ENCODE assay signal across 1 cellular context in the genomic region with DNA sequence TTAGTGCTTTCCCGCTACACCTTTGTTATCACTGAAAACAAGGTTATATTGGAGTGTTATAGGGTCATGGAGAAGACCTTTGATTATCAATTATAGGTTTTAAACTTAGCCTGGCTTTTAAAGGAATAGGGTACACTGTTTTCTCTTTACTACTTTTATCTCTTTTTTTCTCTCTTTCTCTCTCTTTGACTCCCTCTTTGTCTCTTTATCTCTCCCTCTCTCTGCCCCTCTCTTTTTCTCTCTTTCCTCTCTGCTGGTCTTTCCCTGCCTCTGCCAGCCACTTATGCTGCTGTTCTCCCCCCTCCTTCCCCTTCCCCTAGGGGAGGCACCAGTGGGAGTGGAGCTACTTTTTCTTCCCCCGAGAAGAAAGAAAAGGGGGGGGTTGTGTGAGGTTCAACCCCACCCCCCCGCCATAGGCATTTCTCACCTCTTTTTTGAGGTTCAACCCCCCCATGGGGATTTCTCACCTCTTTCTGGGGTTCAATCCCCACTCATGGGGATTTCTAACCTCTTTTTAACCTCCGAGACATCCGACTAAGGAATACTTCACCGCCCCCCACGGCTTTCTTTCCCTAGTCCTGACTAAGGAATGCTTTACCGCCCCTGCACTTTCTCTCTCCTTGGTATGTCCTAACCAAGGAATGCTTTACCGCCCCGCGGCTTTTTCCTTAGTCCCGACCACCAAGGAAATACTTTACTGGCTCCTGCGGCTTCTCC.
TF ChIP-seq lines count a peak whose summit lies in the region.

No MANE protein-coding gene starts in this region.

TF ChIP-seq in K562, 482 proteins besides CTCF, POLR2A, EP300 and RAD21 (continued from another document):
- TF ChIP-seq, protein P1, sequence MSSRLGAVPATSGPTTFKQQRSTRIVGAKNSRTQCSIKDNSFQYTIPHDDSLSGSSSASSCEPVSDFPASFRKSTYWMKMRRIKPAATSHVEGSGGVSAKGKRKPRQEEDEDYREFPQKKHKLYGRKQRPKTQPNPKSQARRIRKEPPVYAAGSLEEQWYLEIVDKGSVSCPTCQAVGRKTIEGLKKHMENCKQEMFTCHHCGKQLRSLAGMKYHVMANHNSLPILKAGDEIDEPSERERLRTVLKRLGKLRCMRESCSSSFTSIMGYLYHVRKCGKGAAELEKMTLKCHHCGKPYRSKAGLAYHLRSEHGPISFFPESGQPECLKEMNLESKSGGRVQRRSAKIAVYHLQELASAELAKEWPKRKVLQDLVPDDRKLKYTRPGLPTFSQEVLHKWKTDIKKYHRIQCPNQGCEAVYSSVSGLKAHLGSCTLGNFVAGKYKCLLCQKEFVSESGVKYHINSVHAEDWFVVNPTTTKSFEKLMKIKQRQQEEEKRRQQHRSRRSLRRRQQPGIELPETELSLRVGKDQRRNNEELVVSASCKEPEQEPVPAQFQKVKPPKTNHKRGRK (tag; IDR thresholded peaks at IDR 0.05) = peak; percentile 81
- TF ChIP-seq, protein P2, sequence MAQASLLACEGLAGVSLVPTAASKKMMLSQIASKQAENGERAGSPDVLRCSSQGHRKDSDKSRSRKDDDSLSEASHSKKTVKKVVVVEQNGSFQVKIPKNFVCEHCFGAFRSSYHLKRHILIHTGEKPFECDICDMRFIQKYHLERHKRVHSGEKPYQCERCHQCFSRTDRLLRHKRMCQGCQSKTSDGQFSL (CRISPR knock-in tag; IDR thresholded peaks at IDR 0.05) = no peak
- TF ChIP-seq, protein P2 (tag; IDR thresholded peaks at IDR 0.05) = peak in 1 of 2 experiments; percentile 39; a peak in 1 of 4 replicates
- TF ChIP-seq ATF7 (IDR thresholded peaks at IDR 0.05) = peak; percentile 54
- TF ChIP-seq ZNF311 (CRISPR knock-in tag; IDR thresholded peaks at IDR 0.05) = no peak
- TF ChIP-seq TFAM (CRISPR knock-in tag; conservative IDR thresholded peaks at IDR 0.05) = no peak
- 0 out of 4 replicates have a peak, but pooled peaks of 1 of the 2 experiments have one; percentile 44 for TF ChIP-seq NONO (IDR thresholded peaks at IDR 0.05; ENCODE audit: low read depth in 2 of 2, low read length in 1 of 2)
- TF ChIP-seq RBM22 (IDR thresholded peaks at IDR 0.05; ENCODE audit: low read depth, low read length, poor library complexity, severe bottlenecking) = no peak
- no peak for TF ChIP-seq GABPB1 (CRISPR knock-in tag; IDR thresholded peaks at IDR 0.05)
- TF ChIP-seq FOXK2 (conservative IDR thresholded peaks at IDR 0.05 in 1 of 2, IDR thresholded peaks at IDR 0.05 in 1 of 2; ENCODE audit: low read depth in 2 of 2) = peak in 1 of 2 experiments; percentile 80; a peak in 2 of 4 replicates
- TF ChIP-seq RBM25 (IDR thresholded peaks at IDR 0.05; ENCODE audit: low read depth, low read length, severe bottlenecking) = no peak
- TF ChIP-seq, protein P3, sequence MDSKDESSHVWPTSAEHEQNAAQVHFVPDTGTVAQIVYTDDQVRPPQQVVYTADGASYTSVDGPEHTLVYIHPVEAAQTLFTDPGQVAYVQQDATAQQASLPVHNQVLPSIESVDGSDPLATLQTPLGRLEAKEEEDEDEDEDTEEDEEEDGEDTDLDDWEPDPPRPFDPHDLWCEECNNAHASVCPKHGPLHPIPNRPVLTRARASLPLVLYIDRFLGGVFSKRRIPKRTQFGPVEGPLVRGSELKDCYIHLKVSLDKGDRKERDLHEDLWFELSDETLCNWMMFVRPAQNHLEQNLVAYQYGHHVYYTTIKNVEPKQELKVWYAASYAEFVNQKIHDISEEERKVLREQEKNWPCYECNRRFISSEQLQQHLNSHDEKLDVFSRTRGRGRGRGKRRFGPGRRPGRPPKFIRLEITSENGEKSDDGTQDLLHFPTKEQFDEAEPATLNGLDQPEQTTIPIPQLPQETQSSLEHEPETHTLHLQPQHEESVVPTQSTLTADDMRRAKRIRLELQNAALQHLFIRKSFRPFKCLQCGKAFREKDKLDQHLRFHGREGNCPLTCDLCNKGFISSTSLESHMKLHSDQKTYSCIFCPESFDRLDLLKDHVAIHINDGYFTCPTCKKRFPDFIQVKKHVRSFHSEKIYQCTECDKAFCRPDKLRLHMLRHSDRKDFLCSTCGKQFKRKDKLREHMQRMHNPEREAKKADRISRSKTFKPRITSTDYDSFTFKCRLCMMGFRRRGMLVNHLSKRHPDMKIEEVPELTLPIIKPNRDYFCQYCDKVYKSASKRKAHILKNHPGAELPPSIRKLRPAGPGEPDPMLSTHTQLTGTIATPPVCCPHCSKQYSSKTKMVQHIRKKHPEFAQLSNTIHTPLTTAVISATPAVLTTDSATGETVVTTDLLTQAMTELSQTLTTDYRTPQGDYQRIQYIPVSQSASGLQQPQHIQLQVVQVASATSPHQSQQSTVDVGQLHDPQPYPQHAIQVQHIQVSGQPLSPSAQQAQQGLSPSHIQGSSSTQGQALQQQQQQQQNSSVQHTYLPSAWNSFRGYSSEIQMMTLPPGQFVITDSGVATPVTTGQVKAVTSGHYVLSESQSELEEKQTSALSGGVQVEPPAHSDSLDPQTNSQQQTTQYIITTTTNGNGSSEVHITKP (IDR thresholded peaks at IDR 0.05; ENCODE audit: partially characterized antibody) = peak; percentile 98
- TF ChIP-seq CREBBP (IDR thresholded peaks at IDR 0.05; ENCODE audit: low read depth, low read length) = no peak
- TF ChIP-seq, protein P4, sequence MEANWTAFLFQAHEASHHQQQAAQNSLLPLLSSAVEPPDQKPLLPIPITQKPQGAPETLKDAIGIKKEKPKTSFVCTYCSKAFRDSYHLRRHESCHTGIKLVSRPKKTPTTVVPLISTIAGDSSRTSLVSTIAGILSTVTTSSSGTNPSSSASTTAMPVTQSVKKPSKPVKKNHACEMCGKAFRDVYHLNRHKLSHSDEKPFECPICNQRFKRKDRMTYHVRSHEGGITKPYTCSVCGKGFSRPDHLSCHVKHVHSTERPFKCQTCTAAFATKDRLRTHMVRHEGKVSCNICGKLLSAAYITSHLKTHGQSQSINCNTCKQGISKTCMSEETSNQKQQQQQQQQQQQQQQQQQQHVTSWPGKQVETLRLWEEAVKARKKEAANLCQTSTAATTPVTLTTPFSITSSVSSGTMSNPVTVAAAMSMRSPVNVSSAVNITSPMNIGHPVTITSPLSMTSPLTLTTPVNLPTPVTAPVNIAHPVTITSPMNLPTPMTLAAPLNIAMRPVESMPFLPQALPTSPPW (CRISPR knock-in tag; IDR thresholded peaks at IDR 0.05) = peak; percentile 53
